Comparison of ENCODE assay signal across 8 cellular contexts in genomic region chr11:65135633-65136145, GRCh38. TPM values are rescaled to one million over a fixed set of nuclear protein-coding genes. Genes with fewer than 3 reads are reported as not detected.
DNase-seq lines count a peak whose midpoint lies in the region; ATAC-seq lines count a peak whose summit lies in the region.

No MANE protein-coding gene starts in this region.

- H3K27ac Mint-ChIP-seq in activated T-helper 2 cell treated with anti-CD3 and anti-CD28 coated beads, Interferon-gamma antibody, Interleukin-2, Interleukin-4, amounts not matched to agents 10 μg/mL and 5 μg/mL and 100 μg/mL, durations not matched to agents 14 hours and 24 hours and 36 hours = peak overlapping the region; percentile 99
- peak overlapping the region; percentile 99 to 100 for H3K27ac Mint-ChIP-seq in stimulated activated naive CD8-positive, alpha-beta T cell treated with anti-CD3 and anti-CD28 coated beads, Interleukin-15, amount 100 ng/mL, for 72 hours

- H3K4me1 Mint-ChIP-seq in activated T-helper 2 cell treated with anti-CD3 and anti-CD28 coated beads, Interferon-gamma antibody, Interleukin-2, Interleukin-4, amounts not matched to agents 10 μg/mL and 5 μg/mL and 100 μg/mL, durations not matched to agents 14 hours and 24 hours and 36 hours (ENCODE audit: low read depth) = peaks cover 26% of the 10 kb centered on the region
- H3K4me1 Mint-ChIP-seq in stimulated activated naive CD8-positive, alpha-beta T cell treated with anti-CD3 and anti-CD28 coated beads, Interleukin-15, amount 100 ng/mL, for 72 hours = peaks cover 49% of the 10 kb centered on the region

- H3K4me3 Mint-ChIP-seq in activated T-helper 2 cell treated with anti-CD3 and anti-CD28 coated beads, Interferon-gamma antibody, Interleukin-2, Interleukin-4, amounts not matched to agents 10 μg/mL and 5 μg/mL and 100 μg/mL, durations not matched to agents 14 hours and 24 hours and 36 hours (ENCODE audit: low read depth) = peak overlapping the region; percentile 96
- H3K4me3 Mint-ChIP-seq in stimulated activated naive CD8-positive, alpha-beta T cell treated with anti-CD3 and anti-CD28 coated beads, Interleukin-15, amount 100 ng/mL, for 72 hours = peak overlapping the region; percentile 92 to 100

- peak overlapping the region; percentile 96 for H3K4me3 ChIP-seq in iPS-18c (ENCODE audit: insufficient read depth, low read depth, low read length)

- intact Hi-C loops in activated T-helper 2 cell treated with anti-CD3 and anti-CD28 coated beads, Interferon-gamma antibody, Interleukin-2, Interleukin-4, amounts not matched to agents 10 μg/mL and 5 μg/mL and 100 μg/mL, durations not matched to agents 14 hours and 24 hours and 36 hours (cut with micrococcal nuclease) = loop anchor here (1.0 to 2.0 kb wide), 4 partner anchors 13 to 108 kb away; partner anchors contain the start of genes CAPN1, FAU, MRPL49 and SNX15

- ATAC-seq in stimulated activated naive CD8-positive, alpha-beta T cell treated with anti-CD3 and anti-CD28 coated beads, Interleukin-15, amount 100 ng/mL, for 72 hours = no peak
- no peak for ATAC-seq in HG03280 (IDR thresholded peaks at IDR 0.05; ENCODE audit: unreplicated experiment)

- H3K9me3 Mint-ChIP-seq in activated T-helper 2 cell treated with anti-CD3 and anti-CD28 coated beads, Interferon-gamma antibody, Interleukin-2, Interleukin-4, amounts not matched to agents 10 μg/mL and 5 μg/mL and 100 μg/mL, durations not matched to agents 14 hours and 24 hours and 36 hours = no peaks in the 10 kb centered on the region
- no peaks in the 10 kb centered on the region for H3K9me3 Mint-ChIP-seq in stimulated activated naive CD8-positive, alpha-beta T cell treated with anti-CD3 and anti-CD28 coated beads, Interleukin-15, amount 100 ng/mL, for 72 hours

- H3K27me3 Mint-ChIP-seq in activated T-helper 2 cell treated with anti-CD3 and anti-CD28 coated beads, Interferon-gamma antibody, Interleukin-2, Interleukin-4, amounts not matched to agents 10 μg/mL and 5 μg/mL and 100 μg/mL, durations not matched to agents 14 hours and 24 hours and 36 hours (ENCODE audit: low read depth) = peaks cover 4% of the 10 kb centered on the region
- no peaks in the 10 kb centered on the region for H3K27me3 Mint-ChIP-seq in stimulated activated naive CD8-positive, alpha-beta T cell treated with anti-CD3 and anti-CD28 coated beads, Interleukin-15, amount 100 ng/mL, for 72 hours

- peaks cover 24% of the 10 kb centered on the region for H3K36me3 Mint-ChIP-seq in activated T-helper 2 cell treated with anti-CD3 and anti-CD28 coated beads, Interferon-gamma antibody, Interleukin-2, Interleukin-4, amounts not matched to agents 10 μg/mL and 5 μg/mL and 100 μg/mL, durations not matched to agents 14 hours and 24 hours and 36 hours (ENCODE audit: low read depth)

- peaks cover 2% of the 10 kb centered on the region for H3K9me3 ChIP-seq in iPS-18c (ENCODE audit: control insufficient read depth, insufficient read depth, low read length)

- DNase-seq in NCI-H748 treated with DMSO at 0.1 percent for 48 hours (lab: John Stamatoyannopoulos, UW) (peak; percentile 22), NCI-H748 (lab: John Stamatoyannopoulos, UW; ENCODE audit: unreplicated experiment) (no peak), SKM-1 treated with dmso at 0.1 percent for 144 hours (lab: John Stamatoyannopoulos, UW; ENCODE audit: unreplicated experiment) (no peak), KG1 (lab: John Stamatoyannopoulos, UW) (no peak)
- DNase-seq in activated T-helper 2 cell treated with anti-CD3 and anti-CD28 coated beads, Interferon-gamma antibody, Interleukin-2, Interleukin-4, amounts not matched to agents 10 μg/mL and 5 μg/mL and 100 μg/mL, durations not matched to agents 14 hours and 24 hours and 36 hours (ENCODE audit: low spot score) = no peak
- no peak for DNase-seq in stimulated activated naive CD8-positive, alpha-beta T cell treated with anti-CD3 and anti-CD28 coated beads, Interleukin-15, amount 100 ng/mL, for 72 hours

RNA-seq across cellular contexts. Expression of gene SYVN1, which starts 1.4 kb away (rescaled TPM):
- total RNA-seq in activated T-helper 2 cell treated with anti-CD3 and anti-CD28 coated beads, Interferon-gamma antibody, Interleukin-2, Interleukin-4, amounts not matched to agents 10 μg/mL and 5 μg/mL and 100 μg/mL, durations not matched to agents 14 hours and 24 hours and 36 hours = 40.1 and 42.2 TPM in 2 replicates

RNA-seq across cellular contexts. Expression of gene MRPL49, which starts 13.6 kb away (rescaled TPM):
- 66.6 and 67.1 TPM in 2 replicates for total RNA-seq in activated T-helper 2 cell treated with anti-CD3 and anti-CD28 coated beads, Interferon-gamma antibody, Interleukin-2, Interleukin-4, amounts not matched to agents 10 μg/mL and 5 μg/mL and 100 μg/mL, durations not matched to agents 14 hours and 24 hours and 36 hours

RNA-seq across cellular contexts. Expression of gene FAU, which starts 13.8 kb away (rescaled TPM):
- 1,016 and 1,034 TPM in 2 replicates for total RNA-seq in activated T-helper 2 cell treated with anti-CD3 and anti-CD28 coated beads, Interferon-gamma antibody, Interleukin-2, Interleukin-4, amounts not matched to agents 10 μg/mL and 5 μg/mL and 100 μg/mL, durations not matched to agents 14 hours and 24 hours and 36 hours

RNA-seq across cellular contexts. Expression of gene ZNHIT2, which starts 18.2 kb away (rescaled TPM):
- 11.3 and 12.8 TPM in 2 replicates for total RNA-seq in activated T-helper 2 cell treated with anti-CD3 and anti-CD28 coated beads, Interferon-gamma antibody, Interleukin-2, Interleukin-4, amounts not matched to agents 10 μg/mL and 5 μg/mL and 100 μg/mL, durations not matched to agents 14 hours and 24 hours and 36 hours

RNA-seq across cellular contexts. Expression of gene TM7SF2, which starts 24.0 kb away (rescaled TPM):
- 34.4 and 36.9 TPM in 2 replicates for total RNA-seq in activated T-helper 2 cell treated with anti-CD3 and anti-CD28 coated beads, Interferon-gamma antibody, Interleukin-2, Interleukin-4, amounts not matched to agents 10 μg/mL and 5 μg/mL and 100 μg/mL, durations not matched to agents 14 hours and 24 hours and 36 hours
